Comparison of ENCODE assay signal across 7 cellular contexts in the genomic region with DNA sequence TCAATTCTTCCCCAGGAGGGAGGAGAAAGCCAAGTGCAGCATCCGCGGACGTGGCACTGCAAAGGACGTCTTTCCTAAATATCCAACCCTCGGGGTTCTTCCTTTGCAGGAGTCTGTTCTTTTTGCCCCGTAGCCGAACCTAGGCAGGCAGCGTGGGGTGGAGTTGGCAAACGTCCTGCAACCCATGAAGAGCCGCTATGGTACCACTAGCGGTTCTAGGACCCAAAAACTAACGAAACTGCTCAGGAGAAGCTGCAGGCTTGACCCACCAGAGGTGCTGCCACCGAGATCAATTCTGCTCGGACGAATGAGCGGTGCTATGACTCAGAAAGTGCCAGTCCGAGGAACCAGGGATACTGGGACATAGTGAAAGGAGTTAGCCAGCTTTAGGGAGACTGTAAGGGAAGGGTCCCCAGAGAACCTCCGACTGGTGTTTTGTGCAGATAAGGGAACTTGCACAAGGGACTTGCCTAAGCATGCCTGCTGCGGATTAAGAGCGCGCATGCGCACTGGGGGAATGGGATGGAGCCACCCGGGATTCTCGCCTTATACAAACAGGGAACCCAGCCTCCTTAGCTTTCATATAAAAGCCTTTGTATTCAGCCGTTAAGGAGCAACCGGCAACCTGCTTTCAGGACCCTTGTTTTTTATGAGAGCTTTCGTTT. TPM values are rescaled to one million over a fixed set of nuclear protein-coding genes. Genes with fewer than 3 reads are reported as not detected.
DNase-seq lines count a peak whose midpoint lies in the region; ATAC-seq, FAIRE-seq and TF ChIP-seq lines count a peak whose summit lies in the region.

No MANE protein-coding gene starts in this region.

- intact Hi-C loops in activated CD4-positive, alpha-beta T cell treated with anti-CD3 and anti-CD28 coated beads for 36 hours (cut with DNase I, micrococcal nuclease), result loop anchor here (2.0 to 5.0 kb wide), 4 partner anchors 13 to 305 kb away; a partner anchor contains a TSS
- intact Hi-C loops in HepG2 (cut with micrococcal nuclease; ENCODE audit: unreplicated experiment), result no loop called here

- H3K27ac Mint-ChIP-seq in activated CD4-positive, alpha-beta T cell treated with anti-CD3 and anti-CD28 coated beads for 36 hours, result peak overlapping the region; percentile 94

- TF ChIP-seq EP300 in HepG2 (IDR thresholded peaks at IDR 0.05; ENCODE audit: low read depth in 2 of 2, low read length in 2 of 2) (no peak), HepG2 (CRISPR knock-in tag; IDR thresholded peaks at IDR 0.05; ENCODE audit: borderline replicate concordance) (no peak)

- no peaks in the 10 kb centered on the region for H3K79me2 ChIP-seq in HepG2 (ENCODE audit: insufficient read depth, low read length)

- no TSS peak for BruUV-seq in HepG2 (replicated peaks; lab: Mats Ljungman, UMichigan)

- H3K9me3 ChIP-seq in HepG2 (ENCODE audit: low read length), result no peaks in the 10 kb centered on the region

- TF ChIP-seq CTCF in coronary artery (IDR thresholded peaks at IDR 0.05), result no peak
- no peak for TF ChIP-seq CTCF in HepG2 (CRISPR knock-in tag; IDR thresholded peaks at IDR 0.05)

- H3K27ac ChIP-seq in coronary artery (peak overlapping the region; percentile 79 to 93), HepG2 (ENCODE audit: extremely low read length, insufficient read depth, low read length) (peak overlapping the region; percentile 84)

- peak overlapping the region; percentile 72 for H3K4me3 ChIP-seq in coronary artery
- H3K4me3 ChIP-seq in HepG2 (replicated peaks in 1 of 3; ENCODE audit: insufficient read depth in 1 of 3, low read depth in 2 of 3, low read length in 3 of 3), result peak overlapping the region; percentile 73 to 94 (median 78); a peak in 5 of 6 replicates

- H3K4me1 ChIP-seq in HepG2 (ENCODE audit: insufficient read depth, low read length), result peaks cover 12% of the 10 kb centered on the region

- peaks cover 2% of the 10 kb centered on the region for H3K36me3 Mint-ChIP-seq in activated CD4-positive, alpha-beta T cell treated with anti-CD3 and anti-CD28 coated beads for 36 hours (ENCODE audit: low read depth)

- H3K4me3 Mint-ChIP-seq in activated CD4-positive, alpha-beta T cell treated with anti-CD3 and anti-CD28 coated beads for 36 hours, result peak overlapping the region; percentile 76

- no peaks in the 10 kb centered on the region; a peak in 1 of 5 replicates for H3K27me3 ChIP-seq in HepG2 (ENCODE audit: control insufficient read depth in 1 of 2, insufficient read depth in 2 of 2, low read length in 2 of 2)

- H4K20me1 ChIP-seq in HepG2 (ENCODE audit: insufficient read depth, low read length), result no peaks in the 10 kb centered on the region

- FAIRE-seq in HepG2 (lab: Jason Lieb, UNC), result no peak

- TF ChIP-seq RAD21 in HepG2 (CRISPR knock-in tag; IDR thresholded peaks at IDR 0.05), result no peak

- ATAC-seq in GM18868 (IDR thresholded peaks at IDR 0.05; ENCODE audit: unreplicated experiment) (peak; percentile 22), HG03378 (IDR thresholded peaks at IDR 0.05; ENCODE audit: unreplicated experiment) (peak; percentile 25), HepG2 (peak; percentile 4)
- ATAC-seq in activated CD4-positive, alpha-beta T cell treated with anti-CD3 and anti-CD28 coated beads for 36 hours, result peak; percentile 34

- peaks cover 21% of the 10 kb centered on the region for H3K4me1 Mint-ChIP-seq in activated CD4-positive, alpha-beta T cell treated with anti-CD3 and anti-CD28 coated beads for 36 hours

- POLR2A ChIA-PET in activated CD4-positive, alpha-beta T cell treated with anti-CD3 and anti-CD28 coated beads for 36 hours (lab: Charles Lee), result interaction anchor here (1.0 to 3.3 kb wide), 7 partner anchors 10 to 57 kb away, joined by 3 to 23 read pairs (median 4); no protein-coding TSS in a partner anchor
- POLR2A ChIA-PET in HepG2 (lab: Yijun Ruan, JAX), result interaction anchor here (0.7 to 4.9 kb wide), 7 partner anchors 11 to 196 kb away, joined by 3 to 72 read pairs (median 26); a partner anchor contains a TSS

- in situ Hi-C loops in HepG2 (cut with HindIII; ENCODE audit: extremely low pct_ligation_motif_present, low pct_unique_long_range_greater_than_20kb), result loop anchor here (5.0 to 25.0 kb wide), 2 partner anchors 60 to 195 kb away; a partner anchor contains a TSS

- H3K9me3 Mint-ChIP-seq in activated CD4-positive, alpha-beta T cell treated with anti-CD3 and anti-CD28 coated beads for 36 hours (ENCODE audit: low read depth), result no peaks in the 10 kb centered on the region

- TF ChIP-seq POLR2A in HepG2 (IDR thresholded peaks at IDR 0.05; ENCODE audit: insufficient read depth in 1 of 2, low read depth in 2 of 2, low read length in 2 of 2), result peak in 1 of 2 experiments; percentile 43; a peak in 2 of 4 replicates

- no peaks in the 10 kb centered on the region for H3K27me3 Mint-ChIP-seq in activated CD4-positive, alpha-beta T cell treated with anti-CD3 and anti-CD28 coated beads for 36 hours

- DNase-seq in NCI-H510A treated with DMSO at 0.1 percent for 48 hours (lab: John Stamatoyannopoulos, UW), result peak; percentile 88
- DNase-seq in activated CD4-positive, alpha-beta T cell treated with anti-CD3 and anti-CD28 coated beads for 36 hours, result peak; percentile 85
- peak; percentile 89 for DNase-seq in coronary artery (ENCODE audit: low spot score)
- peak; percentile 75 for DNase-seq in HepG2 (ENCODE audit: low spot score)
- DNase-seq in stimulated activated CD4-positive, alpha-beta T cell treated with anti-CD3 and anti-CD28 coated beads, Interleukin-2, amount 100 ng/mL, for 4 hours (ENCODE audit: low read depth), result peak; percentile 66

- peak overlapping the region; percentile 89 for H3K4me2 ChIP-seq in HepG2 (ENCODE audit: low read depth, low read length)

- H3K9ac ChIP-seq in HepG2 (ENCODE audit: insufficient read depth, low read depth, low read length), result peak overlapping the region; percentile 76

- CTCF ChIA-PET in activated CD4-positive, alpha-beta T cell treated with anti-CD3 and anti-CD28 coated beads for 36 hours (lab: Charles Lee), result interaction anchor here (0.8 to 5.3 kb wide), 16 partner anchors 8 to 102 kb away, joined by 3 to 83 read pairs (median 4); no protein-coding TSS in a partner anchor
- CTCF ChIA-PET in HepG2 (lab: Yijun Ruan, JAX; ENCODE audit: low intra/inter-chr PET ratio, low total read pairs), result interaction anchor here (2.6 kb wide), 1 partner anchor 13 kb away, joined by 7 read pairs; no protein-coding TSS in a partner anchor

- 71% methylated on average over 27 of the region's 27 CpGs for WGBS in HepG2 (ENCODE audit: low lambda C conversion rate)

- H3K36me3 ChIP-seq in HepG2 (replicated peaks in 1 of 2; ENCODE audit: control insufficient read depth in 1 of 2, insufficient read depth in 2 of 2, low read length in 2 of 2), result no peaks in the 10 kb centered on the region

- H2AFZ ChIP-seq in HepG2 (ENCODE audit: low read length), result peak overlapping the region; percentile 80

TF ChIP-seq in HepG2, 621 proteins besides CTCF, POLR2A, EP300 and RAD21 (continues in another document):
- no peak for TF ChIP-seq MAZ (IDR thresholded peaks at IDR 0.05; ENCODE audit: borderline replicate concordance, low read depth, low read length)
- TF ChIP-seq MAZ (CRISPR knock-in tag; IDR thresholded peaks at IDR 0.05; ENCODE audit: low read depth), result peak; percentile 29; the same call in 1 of the 2 replicates
- TF ChIP-seq ZNF773 (CRISPR knock-in tag; IDR thresholded peaks at IDR 0.05; ENCODE audit: borderline replicate concordance), result no peak
- no peak for TF ChIP-seq NBN (conservative IDR thresholded peaks at IDR 0.05)
- TF ChIP-seq, protein P1, sequence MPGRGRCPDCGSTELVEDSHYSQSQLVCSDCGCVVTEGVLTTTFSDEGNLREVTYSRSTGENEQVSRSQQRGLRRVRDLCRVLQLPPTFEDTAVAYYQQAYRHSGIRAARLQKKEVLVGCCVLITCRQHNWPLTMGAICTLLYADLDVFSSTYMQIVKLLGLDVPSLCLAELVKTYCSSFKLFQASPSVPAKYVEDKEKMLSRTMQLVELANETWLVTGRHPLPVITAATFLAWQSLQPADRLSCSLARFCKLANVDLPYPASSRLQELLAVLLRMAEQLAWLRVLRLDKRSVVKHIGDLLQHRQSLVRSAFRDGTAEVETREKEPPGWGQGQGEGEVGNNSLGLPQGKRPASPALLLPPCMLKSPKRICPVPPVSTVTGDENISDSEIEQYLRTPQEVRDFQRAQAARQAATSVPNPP (CRISPR knock-in tag; IDR thresholded peaks at IDR 0.05), result no peak
- TF ChIP-seq ZNF253 (CRISPR knock-in tag; IDR thresholded peaks at IDR 0.05; ENCODE audit: borderline replicate concordance), result no peak

RNA-seq across cellular contexts. Expression of a gene that starts 32.7 kb away (rescaled TPM):
- 1 to 10 TPM; 3.2 to 4.6 TPM for total RNA-seq in activated CD4-positive, alpha-beta T cell treated with anti-CD3 and anti-CD28 coated beads for 36 hours
- total RNA-seq in HepG2 (2016; rRNA removed; fragmentation: Illumina TruSeq; extraction: Trizol), result 0.76 and 0.95 TPM in 2 replicates
- total RNA-seq in HepG2 (2016; cell fraction: cytosol; rRNA removed; fragmentation: Illumina TruSeq; extraction: Trizol; ENCODE audit: low read depth), result 0.40 and 0.53 TPM in 2 replicates
- 0.58 and 0.74 TPM in 2 replicates for total RNA-seq in HepG2 (2016; cell fraction: insoluble cytoplasmic fraction; rRNA removed; fragmentation: Illumina TruSeq; extraction: Trizol)
- total RNA-seq in HepG2 (2016; cell fraction: membrane; rRNA removed; fragmentation: Illumina TruSeq; extraction: Trizol), result 0.65 TPM in 2 replicates
- 1.5 and 1.8 TPM in 2 replicates for total RNA-seq in HepG2 (2016; cell fraction: nucleus; rRNA removed; fragmentation: Illumina TruSeq; extraction: Trizol)
- polyA plus RNA-seq in HepG2 (2011; rRNA removed), result 1.3 TPM in 2 replicates
- polyA plus RNA-seq in HepG2 (2011; cell fraction: cytosol; rRNA removed), result 0.90 and 1.1 TPM in 2 replicates
- 2.6 and 2.7 TPM in 2 replicates for polyA plus RNA-seq in HepG2 (2011; cell fraction: nucleus; rRNA removed)
- polyA plus RNA-seq in HepG2 (2012), result 0.52 and 0.67 TPM in 2 replicates
- 0.37 and 0.41 TPM in 2 replicates for polyA plus RNA-seq in HepG2 (2016; cell fraction: cytosol; fragmentation: Illumina TruSeq; extraction: Trizol; ENCODE audit: low read depth)
- 0.28 and 0.72 TPM in 2 replicates for polyA plus RNA-seq in HepG2 (2016; cell fraction: insoluble cytoplasmic fraction; fragmentation: Illumina TruSeq; extraction: Trizol; ENCODE audit: low read depth)
- polyA plus RNA-seq in HepG2 (2016; cell fraction: membrane; fragmentation: Illumina TruSeq; extraction: Trizol; ENCODE audit: low read depth), result 0.34 and 0.62 TPM in 2 replicates
- 1.2 and 1.5 TPM in 2 replicates for polyA plus RNA-seq in HepG2 (2016; cell fraction: nucleus; fragmentation: Illumina TruSeq; extraction: Trizol; ENCODE audit: insufficient read depth, low read depth)
- polyA minus RNA-seq in HepG2 (2011; rRNA and poly(A)+ RNA removed; ENCODE audit: low replicate concordance), result 1.5 and 11.0 TPM in 2 replicates
- 0.49 TPM in 1 of 2 replicates, not detected in the other for polyA minus RNA-seq in HepG2 (2011; cell fraction: cytosol; rRNA and poly(A)+ RNA removed)
- polyA minus RNA-seq in HepG2 (2011; cell fraction: nucleus; rRNA and poly(A)+ RNA removed), result 3.9 and 4.5 TPM in 2 replicates

Comparison
In these comparisons a context has a peak if more than half of its experiments do, and no peak if none do; other contexts are left out.
1. Peak in every context shown above with its lines: DNase-seq, ATAC-seq, H3K4me3 ChIP-seq and H3K27ac ChIP-seq.